ENCODE assay signal across 27 cellular contexts in the genomic region with DNA sequence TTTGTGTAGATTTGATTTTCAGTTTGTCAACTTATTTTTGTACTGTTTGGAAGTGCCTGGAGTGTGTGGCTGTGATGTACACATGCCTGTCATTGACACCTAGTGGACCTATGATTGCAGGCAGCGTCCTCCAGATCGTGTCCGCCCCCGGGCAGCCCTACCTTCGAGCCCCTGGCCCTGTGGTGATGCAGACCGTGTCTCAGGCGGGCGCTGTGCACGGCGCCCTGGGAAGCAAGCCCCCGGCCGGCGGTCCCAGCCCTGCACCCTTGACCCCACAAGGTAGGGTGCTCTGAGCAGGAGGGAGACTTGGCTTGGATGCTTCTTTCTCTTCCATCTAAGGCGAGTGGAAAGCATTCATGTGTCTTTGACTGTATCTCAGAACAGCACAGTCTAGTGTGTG.
DNase-seq lines count a peak whose midpoint lies in the region; ATAC-seq, FAIRE-seq and TF ChIP-seq lines count a peak whose summit lies in the region.
"Had no signal": no experiment of that assay in that cellular context is flagged by ENCODE, and none has a peak within 500 bp of the region (broad histone marks: within the 10 kb centered on the region; RNA-seq: fewer than 3 reads in every experiment).

No MANE protein-coding gene starts in this region.

- no peak overlapping the region for H3K9ac ChIP-seq in K562 (ENCODE audit: insufficient read depth in 1 of 2, low read depth in 2 of 2, low read length in 2 of 2)

- no peak for ATAC-seq in K562
- ATAC-seq in T-cell (replicated peaks in 1 of 4): no peak
- ATAC-seq: A549, GM12878 had no signal

- TF ChIP-seq POLR2A in K562 (conservative IDR thresholded peaks at IDR 0.05): no peak

- peaks cover 0 to 2% (median 0%) of the 10 kb centered on the region in 3 donors for H3K4me1 Mint-ChIP-seq in T-cell
- H3K4me1 Mint-ChIP-seq: B cell; CD4-positive, alpha-beta memory T cell; CD8-positive, alpha-beta memory T cell had no signal

- CTCF ChIA-PET in K562 (lab: Yijun Ruan, JAX; ENCODE audit: low intra/inter-chr PET ratio): no interaction called here
- CTCF ChIA-PET in T-cell (lab: Charles Lee): no interaction called here

- H3K36me3 Mint-ChIP-seq in T-cell: peaks cover 72% of the 10 kb centered on the region

- in situ Hi-C loops in K562 (cut with MboI): no loop called here

- TF ChIP-seq CTCF in K562 (IDR thresholded peaks at IDR 0.05 in 2 of 3, conservative IDR thresholded peaks at IDR 0.05 in 1 of 3; ENCODE audit: insufficient read depth in 2 of 3, low read depth in 1 of 3, low read length in 3 of 3): no peak

- no peaks in the 10 kb centered on the region for H3K9me3 ChIP-seq in K562 (replicated peaks; ENCODE audit: control insufficient read depth, insufficient read depth, low read depth, low read length)
- H3K9me3 ChIP-seq: A549 had no signal

- 87% methylated on average over 14 of the region's 14 CpGs for WGBS in K562 (ENCODE audit: insufficient coverage, low coverage, missing lambda C conversion rate)

- no peaks in the 10 kb centered on the region for H3K27me3 Mint-ChIP-seq in T-cell
- H3K27me3 Mint-ChIP-seq: B cell; CD4-positive, alpha-beta memory T cell; CD4-positive, CD25-positive, alpha-beta regulatory T cell; CD8-positive, alpha-beta memory T cell had no signal

- no peak overlapping the region for H3K4me3 ChIP-seq in K562
- H3K4me3 ChIP-seq: A549, GM12878 had no signal

- no TSS peak for BruUV-seq in K562 (replicated peaks; lab: Mats Ljungman, UMichigan)

- intact Hi-C loops in K562 (cut with micrococcal nuclease): no loop called here
- intact Hi-C loops in posterior vena cava (cut with DNase I): no loop called here

- H3K27ac ChIP-seq in K562 (ENCODE audit: extremely low read depth, low read depth, low read length): no peak overlapping the region
- H3K27ac ChIP-seq: 22Rv1, A549 had no signal

- H3K4me3 Mint-ChIP-seq in T-cell: no peak overlapping the region
- H3K4me3 Mint-ChIP-seq: B cell; CD14-positive monocyte; CD4-positive, alpha-beta memory T cell; CD4-positive, CD25-positive, alpha-beta regulatory T cell; CD8-positive, alpha-beta memory T cell had no signal

- peak; percentile 50 for DNase-seq in activated effector memory CD4-positive, alpha-beta T cell treated with anti-CD3 and anti-CD28 coated beads, Interleukin-2, amount 50 U/mL, for 16 hours
- no peak for DNase-seq in activated effector memory CD4-positive, alpha-beta T cell treated with Interleukin-2 at 50 U/mL for 16 hours
- DNase-seq in K562 (ENCODE audit: extremely low read depth in 1 of 4, low spot score in 3 of 4): no peak
- DNase-seq in posterior vena cava (ENCODE audit: low spot score): peak; percentile 73
- no peak for DNase-seq in activated gamma-delta T cell treated with Interleukin-2 at 50 U/mL for 16 hours
- DNase-seq in T-cell: no peak
- DNase-seq in hypothalamus (lab: John Stamatoyannopoulos, UW): no peak
- DNase-seq: AML-193; C1 segment of cervical spinal cord; CD4-positive, alpha-beta memory T cell; CD4-positive, CD25-positive, alpha-beta regulatory T cell; CD8-positive, alpha-beta memory T cell; COR-L47; DMS 273 treated with DMSO at 0.1 percent for 48 hours; DMS153; DMS53; DMS79; DND-41; EL; GDM1 had no signal

- peaks cover 0 to 6% of the 10 kb centered on the region in 2 experiments; a peak in 1 of 5 replicates for H3K4me1 ChIP-seq in K562 (replicated peaks in 1 of 2; ENCODE audit: control insufficient read depth in 2 of 2, insufficient read depth in 2 of 2, low read length in 2 of 2)

- H2AFZ ChIP-seq in K562 (ENCODE audit: low read depth, low read length): no peak overlapping the region

- no peak for TF ChIP-seq EP300 in K562 (IDR thresholded peaks at IDR 0.05; ENCODE audit: low read length)

- H3K9me3 Mint-ChIP-seq in T-cell: no peaks in the 10 kb centered on the region
- H3K9me3 Mint-ChIP-seq: CD14-positive monocyte; CD4-positive, alpha-beta memory T cell; CD4-positive, CD25-positive, alpha-beta regulatory T cell; CD8-positive, alpha-beta memory T cell had no signal

- H3K27ac Mint-ChIP-seq in T-cell: no peak overlapping the region
- H3K27ac Mint-ChIP-seq: B cell had no signal

- POLR2A ChIA-PET in K562 (lab: Yijun Ruan, JAX): no interaction called here
- POLR2A ChIA-PET in T-cell (lab: Charles Lee): no interaction called here

- no peak for FAIRE-seq in K562 (lab: Jason Lieb, UNC)
- FAIRE-seq: A549, GM12878, GM12892, GM18507 had no signal

- no peaks in the 10 kb centered on the region for H3K27me3 ChIP-seq in K562 (ENCODE audit: control insufficient read depth in 2 of 2, insufficient read depth in 2 of 2, low read length in 2 of 2)

- H4K20me1 ChIP-seq in K562 (replicated peaks; ENCODE audit: control insufficient read depth, insufficient read depth, low read length): no peaks in the 10 kb centered on the region; the same call in 1 of the 2 replicates

- H3K79me2 ChIP-seq in K562 (ENCODE audit: control insufficient read depth, insufficient read depth, low read length): no peaks in the 10 kb centered on the region

- H3K4me2 ChIP-seq in K562 (ENCODE audit: insufficient read depth, low read length): no peak overlapping the region
- H3K4me2 ChIP-seq: A549 had no signal

- H3K36me3 ChIP-seq in K562 (ENCODE audit: control insufficient read depth, insufficient read depth, low read length): peaks cover 92% of the 10 kb centered on the region

- no peaks in the 10 kb centered on the region for H3K9me1 ChIP-seq in K562 (ENCODE audit: control insufficient read depth, insufficient read depth, low read length)

- TF ChIP-seq RAD21 in K562 (CRISPR knock-in tag; conservative IDR thresholded peaks at IDR 0.05 in 1 of 2, IDR thresholded peaks at IDR 0.05 in 1 of 2): no peak

TF ChIP-seq in K562, 482 proteins besides CTCF, POLR2A, EP300 and RAD21:
- TF ChIP-seq SREBF1 (IDR thresholded peaks at IDR 0.05; ENCODE audit: borderline replicate concordance, low read depth, low read length) (no peak), POLR2G (IDR thresholded peaks at IDR 0.05; ENCODE audit: low read depth, low read length) (peak; percentile 25; the same call in 1 of the 2 replicates)
TF ChIP-seq in K562: peak in this region for 1.

Comparison
In these comparisons a context has a peak if more than half of its experiments do, and no peak if none do; other contexts are left out.
1. DNase-seq: peak in activated effector memory CD4-positive, alpha-beta T cell treated with anti-CD3 and anti-CD28 coated beads, Interleukin-2, amount 50 U/mL, for 16 hours (single experiment) and posterior vena cava (single experiment); none in activated effector memory CD4-positive, alpha-beta T cell treated with Interleukin-2 at 50 U/mL for 16 hours (single experiment), K562 (0 of 4), activated gamma-delta T cell treated with Interleukin-2 at 50 U/mL for 16 hours (single experiment), T-cell (0 of 34) and hypothalamus (0 of 51).